ENCODE assay signal across 19 cellular contexts in genomic region chr2:70145851-70146739, GRCh38. TPM values are rescaled to one million over a fixed set of nuclear protein-coding genes. Genes with fewer than 3 reads are reported as not detected.
DNase-seq lines count a peak whose midpoint lies in the region; ATAC-seq, FAIRE-seq and TF ChIP-seq lines count a peak whose summit lies in the region.
"Had no signal": no experiment of that assay in that cellular context is flagged by ENCODE, and none has a peak within 500 bp of the region (broad histone marks: within the 10 kb centered on the region; RNA-seq: fewer than 3 reads in every experiment).

No MANE protein-coding gene starts in this region.

- H3K36me3 ChIP-seq in KMS-11 (ENCODE audit: insufficient read depth) (no peaks in the 10 kb centered on the region), K562 (ENCODE audit: control insufficient read depth, insufficient read depth, low read length) (peaks cover 8% of the 10 kb centered on the region; the same call in 1 of the 3 replicates), trophoblast cell (ENCODE audit: control insufficient read depth in 1 of 2, insufficient read depth in 2 of 2, low read length in 2 of 2) (peaks cover 7% of the 10 kb centered on the region in 2 experiments)

- H3K14ac ChIP-seq in trophoblast cell (ENCODE audit: low read length) = no peak overlapping the region

- 36% methylated on average over 9 of the region's 9 CpGs for WGBS in K562 (ENCODE audit: insufficient coverage, low coverage, missing lambda C conversion rate)
- no CpG with 5 or more reads among the region's 9 CpGs for WGBS in trophoblast cell (ENCODE audit: extremely low coverage, insufficient coverage, insufficient read length)

- no peaks in the 10 kb centered on the region for H3K9me1 ChIP-seq in K562 (ENCODE audit: control insufficient read depth, insufficient read depth, low read length)

- H3K4me2 ChIP-seq in KMS-11 = peak overlapping the region; percentile 24; the same call in 1 of the 2 replicates
- peak overlapping the region; percentile 10; the same call in 1 of the 2 replicates for H3K4me2 ChIP-seq in K562 (ENCODE audit: insufficient read depth, low read length)
- H3K4me2 ChIP-seq in trophoblast cell (ENCODE audit: low read length) = no peak overlapping the region

- TF ChIP-seq CTCF in KMS-11 (conservative IDR thresholded peaks at IDR 0.05; ENCODE audit: low read depth, low read length) (no peak), K562 (IDR thresholded peaks at IDR 0.05 in 2 of 3, conservative IDR thresholded peaks at IDR 0.05 in 1 of 3; ENCODE audit: insufficient read depth in 2 of 3, low read depth in 1 of 3, low read length in 3 of 3) (no peak)

- H2BK5ac ChIP-seq in trophoblast cell (ENCODE audit: low read depth, low read length, poor library complexity) = no peak overlapping the region

- H3K79me2 ChIP-seq in KMS-11 (ENCODE audit: insufficient read depth, low read depth) (no peaks in the 10 kb centered on the region), K562 (ENCODE audit: control insufficient read depth, insufficient read depth, low read length) (peaks cover 12% of the 10 kb centered on the region), trophoblast cell (ENCODE audit: control insufficient read depth, insufficient read depth, low read length, poor library complexity) (peaks cover 10% of the 10 kb centered on the region)

- H4K20me1 ChIP-seq in KMS-11 (ENCODE audit: insufficient read depth) = no peaks in the 10 kb centered on the region
- H4K20me1 ChIP-seq in K562 (replicated peaks; ENCODE audit: control insufficient read depth, insufficient read depth, low read length) = no peaks in the 10 kb centered on the region

- H3K4me1 ChIP-seq in KMS-11 (ENCODE audit: low read depth, poor library complexity, severe bottlenecking) (peaks cover 49% of the 10 kb centered on the region), K562 (replicated peaks in 1 of 2; ENCODE audit: control insufficient read depth in 2 of 2, insufficient read depth in 2 of 2, low read length in 2 of 2) (peaks cover 27 to 37% of the 10 kb centered on the region in 2 experiments), trophoblast cell (ENCODE audit: control insufficient read depth in 1 of 2, insufficient read depth in 2 of 2, low read length in 2 of 2) (peaks cover 10 to 14% of the 10 kb centered on the region in 2 experiments)

- peaks cover 38% of the 10 kb centered on the region for H3K4me1 Mint-ChIP-seq in activated CD8-positive, alpha-beta memory T cell treated with anti-CD3 and anti-CD28 coated beads, Interleukin-2, amount 10 ng/mL, durations not matched to agents 7 days and 5 days

- H3K9ac ChIP-seq in KMS-11 (no peak overlapping the region), K562 (ENCODE audit: insufficient read depth in 1 of 2, low read depth in 2 of 2, low read length in 2 of 2) (peak overlapping the region; percentile 9 to 76; a peak in 2 of 4 replicates), trophoblast cell (ENCODE audit: low read length) (peak overlapping the region; percentile 22)

- H3K27me3 ChIP-seq in KMS-11 (ENCODE audit: insufficient read depth, low read depth) (no peaks in the 10 kb centered on the region), K562 (ENCODE audit: control insufficient read depth in 2 of 2, insufficient read depth in 2 of 2, low read length in 2 of 2) (no peaks in the 10 kb centered on the region), trophoblast cell (ENCODE audit: insufficient read depth, low read length) (no peaks in the 10 kb centered on the region)
- H3K27me3 ChIP-seq: heart left ventricle had no signal

- H2BK120ac ChIP-seq in trophoblast cell (ENCODE audit: insufficient read depth, low read length, poor library complexity) = no peak overlapping the region

- H3K4me3 ChIP-seq in KMS-11 (IDR thresholded peaks at IDR 0.05; ENCODE audit: insufficient read depth, low read depth, low read length) (no peak overlapping the region), K562 (no peak overlapping the region), trophoblast cell (ENCODE audit: low read depth, low read length) (no peak overlapping the region)
- H3K4me3 ChIP-seq: heart left ventricle had no signal

- no peak for FAIRE-seq in K562 (lab: Jason Lieb, UNC)
- FAIRE-seq: GM18507, small intestine had no signal

- H3K9me3 Mint-ChIP-seq in activated CD8-positive, alpha-beta memory T cell treated with anti-CD3 and anti-CD28 coated beads, Interleukin-2, amount 10 ng/mL, durations not matched to agents 7 days and 5 days (ENCODE audit: low read depth) = no peaks in the 10 kb centered on the region
- H3K9me3 Mint-ChIP-seq: mesothelial cell of epicardium had no signal

- H3K4ac ChIP-seq in trophoblast cell (ENCODE audit: low read depth, low read length) = no peak overlapping the region

- no peaks in the 10 kb centered on the region for H3K27me3 Mint-ChIP-seq in activated CD8-positive, alpha-beta memory T cell treated with anti-CD3 and anti-CD28 coated beads, Interleukin-2, amount 10 ng/mL, durations not matched to agents 7 days and 5 days

- H3K23ac ChIP-seq in trophoblast cell (ENCODE audit: low read length) = no peak overlapping the region

- H2AK5ac ChIP-seq in trophoblast cell (ENCODE audit: low read length) = no peak overlapping the region

- no peak overlapping the region for H3K4me3 Mint-ChIP-seq in activated CD8-positive, alpha-beta memory T cell treated with anti-CD3 and anti-CD28 coated beads, Interleukin-2, amount 10 ng/mL, durations not matched to agents 7 days and 5 days
- H3K4me3 Mint-ChIP-seq: mesothelial cell of epicardium had no signal

- H3K9me3 ChIP-seq in K562 (replicated peaks; ENCODE audit: control insufficient read depth, insufficient read depth, low read depth, low read length) = no peaks in the 10 kb centered on the region
- H3K9me3 ChIP-seq in trophoblast cell (ENCODE audit: insufficient read depth, low read depth, low read length) = no peaks in the 10 kb centered on the region
- H3K9me3 ChIP-seq: heart left ventricle had no signal

- peak overlapping the region; percentile 6; the same call in 1 of the 2 replicates for H2AFZ ChIP-seq in KMS-11 (ENCODE audit: low read depth)
- peak overlapping the region; percentile 83 for H2AFZ ChIP-seq in K562 (ENCODE audit: low read depth, low read length)
- no peak overlapping the region for H2AFZ ChIP-seq in trophoblast cell (ENCODE audit: insufficient read depth, low read length, poor library complexity)

- no peak for TF ChIP-seq RAD21 in K562 (CRISPR knock-in tag; conservative IDR thresholded peaks at IDR 0.05 in 1 of 2, IDR thresholded peaks at IDR 0.05 in 1 of 2)

- no peak overlapping the region for H4K12ac ChIP-seq in trophoblast cell (ENCODE audit: low read depth, low read length)

- peaks cover 15% of the 10 kb centered on the region for H3K79me1 ChIP-seq in trophoblast cell (ENCODE audit: low read length)

- CTCF ChIA-PET in activated CD8-positive, alpha-beta memory T cell treated with anti-CD3 and anti-CD28 coated beads, Interleukin-2, amount 10 ng/mL, durations not matched to agents 7 days and 5 days (lab: Charles Lee) = interaction anchor here (10.6 to 18.1 kb wide), 2 partner anchors 64 to 233 kb away, joined by 85 to 382 read pairs; partner anchors contain the start of genes MXD1 and PCBP1
- CTCF ChIA-PET in K562 (lab: Yijun Ruan, JAX; ENCODE audit: low intra/inter-chr PET ratio) = no interaction called here

- no peak overlapping the region for H4K8ac ChIP-seq in trophoblast cell (ENCODE audit: low read depth, low read length)

- H3K27ac ChIP-seq in KMS-11 (no peak overlapping the region), K562 (ENCODE audit: extremely low read depth, low read depth, low read length) (no peak overlapping the region; the same call in 2 of the 3 replicates), trophoblast cell (ENCODE audit: low read depth, low read length) (no peak overlapping the region)
- H3K27ac ChIP-seq: heart left ventricle had no signal

- no peak overlapping the region for H4K91ac ChIP-seq in trophoblast cell (ENCODE audit: low read depth, low read length)

- peaks cover 13% of the 10 kb centered on the region for H3K36me3 Mint-ChIP-seq in activated CD8-positive, alpha-beta memory T cell treated with anti-CD3 and anti-CD28 coated beads, Interleukin-2, amount 10 ng/mL, durations not matched to agents 7 days and 5 days

- in situ Hi-C loops in K562 (cut with MboI) = no loop called here

- no TSS peak for BruUV-seq in K562 (replicated peaks; lab: Mats Ljungman, UMichigan)

- POLR2A ChIA-PET in K562 (lab: Yijun Ruan, JAX) = interaction anchor here (1.2 to 1.5 kb wide), 3 partner anchors 61 to 232 kb away, joined by 3 to 10 read pairs (median 5); partner anchors contain the start of gene MXD1

- peak overlapping the region; percentile 80 for H3K27ac Mint-ChIP-seq in activated CD8-positive, alpha-beta memory T cell treated with anti-CD3 and anti-CD28 coated beads, Interleukin-2, amount 10 ng/mL, durations not matched to agents 7 days and 5 days

- no peak overlapping the region for H3K18ac ChIP-seq in trophoblast cell (ENCODE audit: low read length)

- ATAC-seq in activated CD8-positive, alpha-beta memory T cell treated with anti-CD3 and anti-CD28 coated beads, Interleukin-2, amount 10 ng/mL, durations not matched to agents 7 days and 5 days = peak; percentile 14
- ATAC-seq in K562 (no peak), sciatic nerve (no peak)
- ATAC-seq: heart left ventricle had no signal

- peak; percentile 85 for DNase-seq in activated CD8-positive, alpha-beta memory T cell treated with anti-CD3 and anti-CD28 coated beads, Interleukin-2, amount 10 ng/mL, durations not matched to agents 7 days and 5 days
- DNase-seq in activated CD8-positive, alpha-beta memory T cell treated with anti-CD3 and anti-CD28 coated beads, Interleukin-2, amount 50 U/mL, for 4 hours = no peak
- DNase-seq in K562 (ENCODE audit: extremely low read depth in 1 of 4, low spot score in 3 of 4) (peak in 2 of 4 experiments; percentile 9 to 10), trophoblast cell (no peak), sciatic nerve (ENCODE audit: low spot score) (no peak), AG08396 (ENCODE audit: low spot score) (no peak), T1000 (lab: John Stamatoyannopoulos, UW) (no peak)
- DNase-seq: GDM1, heart left ventricle, islet precursor cell, Kasumi-1, NCI-H1417 treated with DMSO at 0.1 percent for 48 hours, NCI-H226, occipital lobe, SHP77, small intestine had no signal

- no peak for TF ChIP-seq POLR2A in K562 (conservative IDR thresholded peaks at IDR 0.05)

- no peak for TF ChIP-seq EP300 in K562 (IDR thresholded peaks at IDR 0.05; ENCODE audit: low read length)

- intact Hi-C loops in K562 (cut with micrococcal nuclease) (no loop called here), sciatic nerve (cut with DNase I) (no loop called here)

- no peak overlapping the region for H2BK12ac ChIP-seq in trophoblast cell (ENCODE audit: low read length)

RNA-seq across cellular contexts. Expression of gene C2orf42, which starts 44.7 kb away (rescaled TPM):
- 10 to 100 TPM; 26.6 to 28.6 TPM for total RNA-seq in activated CD8-positive, alpha-beta memory T cell treated with anti-CD3 and anti-CD28 coated beads, Interleukin-2, amount 10 ng/mL, durations not matched to agents 7 days and 5 days
- 50.0 and 60.5 TPM in 2 replicates for total RNA-seq in K562 (2011; cell fraction: chromatin; rRNA removed; ENCODE audit: low replicate concordance)
- total RNA-seq in K562 (2011; cell fraction: nucleolus; rRNA removed) = 36.7 and 37.4 TPM in 2 replicates
- 43.0 and 56.3 TPM in 2 replicates for total RNA-seq in K562 (2011; cell fraction: nucleoplasm; rRNA removed)
- 9.4 and 10.9 TPM in 2 replicates for total RNA-seq in K562 (2014; rRNA removed)
- total RNA-seq in K562 (2014; rRNA removed; fragmentation: Illumina TruSeq; extraction: Trizol) = 7.1 and 7.7 TPM in 2 replicates
- 6.7 and 7.5 TPM in 2 replicates for total RNA-seq in K562 (2015; rRNA removed; fragmentation: Illumina TruSeq; extraction: Trizol)
- total RNA-seq in K562 (2021) = 7.3 and 9.6 TPM in 2 replicates
- polyA plus RNA-seq in K562 (2011; rRNA removed) = 5.9 and 7.7 TPM in 2 replicates
- polyA plus RNA-seq in K562 (2011; cell fraction: cytosol; rRNA removed) = 2.8 and 4.8 TPM in 2 replicates
- polyA plus RNA-seq in K562 (2011; cell fraction: nucleus; rRNA removed) = 10.2 and 15.6 TPM in 2 replicates
- polyA plus RNA-seq in K562 (2012) = 4.8 and 5.4 TPM in 2 replicates
- 5.8 and 7.1 TPM in 2 replicates for polyA plus RNA-seq in K562 (2014; fragmentation: Illumina TruSeq; extraction: Trizol)
- 1 to 10 TPM; 4.6 to 4.9 TPM for polyA plus RNA-seq in K562 (2014; fragmentation: Nextera tagmentation; extraction: Ambion mirVana)
- 5.6 and 8.4 TPM in 2 replicates for polyA plus RNA-seq in K562 (2014; rRNA removed)
- polyA minus RNA-seq in K562 (2011; rRNA and poly(A)+ RNA removed) = 20.2 and 25.2 TPM in 2 replicates
- polyA minus RNA-seq in K562 (2011; cell fraction: cytosol; rRNA and poly(A)+ RNA removed) = 5.1 and 7.4 TPM in 2 replicates
- polyA minus RNA-seq in K562 (2011; cell fraction: nucleus; rRNA and poly(A)+ RNA removed) = 16.3 and 20.2 TPM in 2 replicates
- polyA plus RNA-seq in trophoblast cell (2013) = 5.9 and 6.8 TPM in 2 replicates
- total RNA-seq in sciatic nerve = 24.4 TPM

RNA-seq across cellular contexts. Expression of gene PCBP1, which starts 58.8 kb away (rescaled TPM):
- total RNA-seq in activated CD8-positive, alpha-beta memory T cell treated with anti-CD3 and anti-CD28 coated beads, Interleukin-2, amount 10 ng/mL, durations not matched to agents 7 days and 5 days = 100 to 1,000 TPM; 429 to 464 TPM
- 30.2 and 53.7 TPM in 2 replicates for total RNA-seq in K562 (2011; cell fraction: chromatin; rRNA removed; ENCODE audit: low replicate concordance)
- total RNA-seq in K562 (2011; cell fraction: nucleolus; rRNA removed) = 60.7 and 63.0 TPM in 2 replicates
- 58.0 and 69.2 TPM in 2 replicates for total RNA-seq in K562 (2011; cell fraction: nucleoplasm; rRNA removed)
- total RNA-seq in K562 (2014; rRNA removed) = 78.1 and 99.4 TPM in 2 replicates
- total RNA-seq in K562 (2014; rRNA removed; fragmentation: Illumina TruSeq; extraction: Trizol) = 58.9 and 61.9 TPM in 2 replicates
- total RNA-seq in K562 (2015; rRNA removed; fragmentation: Illumina TruSeq; extraction: Trizol) = 72.5 and 76.0 TPM in 2 replicates
- total RNA-seq in K562 (2021) = 407 and 420 TPM in 2 replicates
- polyA plus RNA-seq in K562 (2011; rRNA removed) = 122 and 123 TPM in 2 replicates
- 131 and 249 TPM in 2 replicates for polyA plus RNA-seq in K562 (2011; cell fraction: cytosol; rRNA removed)
- polyA plus RNA-seq in K562 (2011; cell fraction: nucleus; rRNA removed) = 78.5 and 114 TPM in 2 replicates
- 431 TPM in 2 replicates for polyA plus RNA-seq in K562 (2012)
- 347 and 391 TPM in 2 replicates for polyA plus RNA-seq in K562 (2014; fragmentation: Illumina TruSeq; extraction: Trizol)
- 10 to 100 TPM; 19.2 to 23.9 TPM for polyA plus RNA-seq in K562 (2014; fragmentation: Nextera tagmentation; extraction: Ambion mirVana)
- 212 and 227 TPM in 2 replicates for polyA plus RNA-seq in K562 (2014; rRNA removed)
- polyA minus RNA-seq in K562 (2011; rRNA and poly(A)+ RNA removed) = 55.6 and 69.8 TPM in 2 replicates
- 92.3 and 95.3 TPM in 2 replicates for polyA minus RNA-seq in K562 (2011; cell fraction: cytosol; rRNA and poly(A)+ RNA removed)
- polyA minus RNA-seq in K562 (2011; cell fraction: nucleus; rRNA and poly(A)+ RNA removed) = 36.1 and 36.7 TPM in 2 replicates
- 407 and 419 TPM in 2 replicates for polyA plus RNA-seq in trophoblast cell (2013)
- 285 TPM for total RNA-seq in sciatic nerve
